In genomic region chr5:149367249-149367971, GRCh38 we compare ENCODE assay signal across 1 cellular context.
TF ChIP-seq lines count a peak whose summit lies in the region.

No MANE protein-coding gene starts in this region.

TF ChIP-seq in K562, 482 proteins besides CTCF, POLR2A, EP300 and RAD21 (continued from another document):
- TF ChIP-seq ZMIZ1 (IDR thresholded peaks at IDR 0.05; ENCODE audit: low read depth in 2 of 2, low read length in 2 of 2): 0 out of 4 replicates have a peak, but pooled peaks of 1 of the 2 experiments have one; percentile 25
- no peak for TF ChIP-seq MED1 (CRISPR knock-in tag; IDR thresholded peaks at IDR 0.05; ENCODE audit: borderline replicate concordance)
- no peak; the same call in 1 of the 2 replicates for TF ChIP-seq KLF13 (tag; IDR thresholded peaks at IDR 0.05; ENCODE audit: borderline replicate concordance, low read depth)
- TF ChIP-seq, protein P1, sequence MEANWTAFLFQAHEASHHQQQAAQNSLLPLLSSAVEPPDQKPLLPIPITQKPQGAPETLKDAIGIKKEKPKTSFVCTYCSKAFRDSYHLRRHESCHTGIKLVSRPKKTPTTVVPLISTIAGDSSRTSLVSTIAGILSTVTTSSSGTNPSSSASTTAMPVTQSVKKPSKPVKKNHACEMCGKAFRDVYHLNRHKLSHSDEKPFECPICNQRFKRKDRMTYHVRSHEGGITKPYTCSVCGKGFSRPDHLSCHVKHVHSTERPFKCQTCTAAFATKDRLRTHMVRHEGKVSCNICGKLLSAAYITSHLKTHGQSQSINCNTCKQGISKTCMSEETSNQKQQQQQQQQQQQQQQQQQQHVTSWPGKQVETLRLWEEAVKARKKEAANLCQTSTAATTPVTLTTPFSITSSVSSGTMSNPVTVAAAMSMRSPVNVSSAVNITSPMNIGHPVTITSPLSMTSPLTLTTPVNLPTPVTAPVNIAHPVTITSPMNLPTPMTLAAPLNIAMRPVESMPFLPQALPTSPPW (CRISPR knock-in tag; IDR thresholded peaks at IDR 0.05): no peak
- TF ChIP-seq ZFPM2 (CRISPR knock-in tag; IDR thresholded peaks at IDR 0.05): no peak
- TF ChIP-seq PHF8 (IDR thresholded peaks at IDR 0.05; ENCODE audit: borderline replicate concordance, low read length): no peak
- TF ChIP-seq, protein P2, sequence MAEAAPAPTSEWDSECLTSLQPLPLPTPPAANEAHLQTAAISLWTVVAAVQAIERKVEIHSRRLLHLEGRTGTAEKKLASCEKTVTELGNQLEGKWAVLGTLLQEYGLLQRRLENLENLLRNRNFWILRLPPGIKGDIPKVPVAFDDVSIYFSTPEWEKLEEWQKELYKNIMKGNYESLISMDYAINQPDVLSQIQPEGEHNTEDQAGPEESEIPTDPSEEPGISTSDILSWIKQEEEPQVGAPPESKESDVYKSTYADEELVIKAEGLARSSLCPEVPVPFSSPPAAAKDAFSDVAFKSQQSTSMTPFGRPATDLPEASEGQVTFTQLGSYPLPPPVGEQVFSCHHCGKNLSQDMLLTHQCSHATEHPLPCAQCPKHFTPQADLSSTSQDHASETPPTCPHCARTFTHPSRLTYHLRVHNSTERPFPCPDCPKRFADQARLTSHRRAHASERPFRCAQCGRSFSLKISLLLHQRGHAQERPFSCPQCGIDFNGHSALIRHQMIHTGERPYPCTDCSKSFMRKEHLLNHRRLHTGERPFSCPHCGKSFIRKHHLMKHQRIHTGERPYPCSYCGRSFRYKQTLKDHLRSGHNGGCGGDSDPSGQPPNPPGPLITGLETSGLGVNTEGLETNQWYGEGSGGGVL (CRISPR knock-in tag; IDR thresholded peaks at IDR 0.05): no peak
- TF ChIP-seq, protein P3, sequence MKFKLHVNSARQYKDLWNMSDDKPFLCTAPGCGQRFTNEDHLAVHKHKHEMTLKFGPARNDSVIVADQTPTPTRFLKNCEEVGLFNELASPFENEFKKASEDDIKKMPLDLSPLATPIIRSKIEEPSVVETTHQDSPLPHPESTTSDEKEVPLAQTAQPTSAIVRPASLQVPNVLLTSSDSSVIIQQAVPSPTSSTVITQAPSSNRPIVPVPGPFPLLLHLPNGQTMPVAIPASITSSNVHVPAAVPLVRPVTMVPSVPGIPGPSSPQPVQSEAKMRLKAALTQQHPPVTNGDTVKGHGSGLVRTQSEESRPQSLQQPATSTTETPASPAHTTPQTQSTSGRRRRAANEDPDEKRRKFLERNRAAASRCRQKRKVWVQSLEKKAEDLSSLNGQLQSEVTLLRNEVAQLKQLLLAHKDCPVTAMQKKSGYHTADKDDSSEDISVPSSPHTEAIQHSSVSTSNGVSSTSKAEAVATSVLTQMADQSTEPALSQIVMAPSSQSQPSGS (CRISPR knock-in tag; IDR thresholded peaks at IDR 0.05): no peak
- TF ChIP-seq GTF2A2 (tag; IDR thresholded peaks at IDR 0.05): no peak
- TF ChIP-seq KLF10 (CRISPR knock-in tag; IDR thresholded peaks at IDR 0.05): no peak
- peak; percentile 57; the same call in 1 of the 2 replicates for TF ChIP-seq JUND (IDR thresholded peaks at IDR 0.05; ENCODE audit: borderline replicate concordance, low read depth, low read length)
- peak; percentile 27; the same call in 1 of the 3 replicates for TF ChIP-seq JUND (tag; IDR thresholded peaks at IDR 0.05; ENCODE audit: borderline replicate concordance, low read depth, low read length)
- no peak for TF ChIP-seq NR4A1 (CRISPR knock-in tag; IDR thresholded peaks at IDR 0.05)
- TF ChIP-seq NR4A1 (tag; IDR thresholded peaks at IDR 0.05): no peak
- no peak for TF ChIP-seq PTTG1 (tag; IDR thresholded peaks at IDR 0.05; ENCODE audit: low read depth)
- no peak for TF ChIP-seq ZNF239 (CRISPR knock-in tag; IDR thresholded peaks at IDR 0.05)
- TF ChIP-seq TCF7L2 (IDR thresholded peaks at IDR 0.05; ENCODE audit: low read depth, low read length): no peak
- no peak for TF ChIP-seq NR2C2 (CRISPR knock-in tag; IDR thresholded peaks at IDR 0.05)
- no peak for TF ChIP-seq NR2C2 (tag; IDR thresholded peaks at IDR 0.05)
- TF ChIP-seq, protein P4, sequence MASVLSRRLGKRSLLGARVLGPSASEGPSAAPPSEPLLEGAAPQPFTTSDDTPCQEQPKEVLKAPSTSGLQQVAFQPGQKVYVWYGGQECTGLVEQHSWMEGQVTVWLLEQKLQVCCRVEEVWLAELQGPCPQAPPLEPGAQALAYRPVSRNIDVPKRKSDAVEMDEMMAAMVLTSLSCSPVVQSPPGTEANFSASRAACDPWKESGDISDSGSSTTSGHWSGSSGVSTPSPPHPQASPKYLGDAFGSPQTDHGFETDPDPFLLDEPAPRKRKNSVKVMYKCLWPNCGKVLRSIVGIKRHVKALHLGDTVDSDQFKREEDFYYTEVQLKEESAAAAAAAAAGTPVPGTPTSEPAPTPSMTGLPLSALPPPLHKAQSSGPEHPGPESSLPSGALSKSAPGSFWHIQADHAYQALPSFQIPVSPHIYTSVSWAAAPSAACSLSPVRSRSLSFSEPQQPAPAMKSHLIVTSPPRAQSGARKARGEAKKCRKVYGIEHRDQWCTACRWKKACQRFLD (CRISPR knock-in tag; IDR thresholded peaks at IDR 0.05): no peak
- TF ChIP-seq ARNT (IDR thresholded peaks at IDR 0.05): no peak
- TF ChIP-seq RB1 (IDR thresholded peaks at IDR 0.05; ENCODE audit: low read depth): no peak; the same call in 1 of the 2 replicates
- no peak for TF ChIP-seq E2F1 (CRISPR knock-in tag; IDR thresholded peaks at IDR 0.05)
- no peak for TF ChIP-seq ZNF384 (IDR thresholded peaks at IDR 0.05; ENCODE audit: low read depth, low read length)
- TF ChIP-seq ZNF511 (CRISPR knock-in tag; IDR thresholded peaks at IDR 0.05): 0 out of 2 replicates have a peak, but pooled peaks have one; percentile 4
- TF ChIP-seq, protein P5, sequence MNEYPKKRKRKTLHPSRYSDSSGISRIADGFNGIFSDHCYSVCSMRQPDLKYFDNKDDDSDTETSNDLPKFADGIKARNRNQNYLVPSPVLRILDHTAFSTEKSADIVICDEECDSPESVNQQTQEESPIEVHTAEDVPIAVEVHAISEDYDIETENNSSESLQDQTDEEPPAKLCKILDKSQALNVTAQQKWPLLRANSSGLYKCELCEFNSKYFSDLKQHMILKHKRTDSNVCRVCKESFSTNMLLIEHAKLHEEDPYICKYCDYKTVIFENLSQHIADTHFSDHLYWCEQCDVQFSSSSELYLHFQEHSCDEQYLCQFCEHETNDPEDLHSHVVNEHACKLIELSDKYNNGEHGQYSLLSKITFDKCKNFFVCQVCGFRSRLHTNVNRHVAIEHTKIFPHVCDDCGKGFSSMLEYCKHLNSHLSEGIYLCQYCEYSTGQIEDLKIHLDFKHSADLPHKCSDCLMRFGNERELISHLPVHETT (CRISPR knock-in tag; conservative IDR thresholded peaks at IDR 0.05 in 1 of 2, IDR thresholded peaks at IDR 0.05 in 1 of 2): no peak
- TF ChIP-seq HINFP (tag; conservative IDR thresholded peaks at IDR 0.05; ENCODE audit: low read depth): no peak
- no peak for TF ChIP-seq ZNF561 (CRISPR knock-in tag; conservative IDR thresholded peaks at IDR 0.05)
- TF ChIP-seq TAF7 (tag; IDR thresholded peaks at IDR 0.05): no peak
- no peak for TF ChIP-seq PPARD (CRISPR knock-in tag; IDR thresholded peaks at IDR 0.05)
- TF ChIP-seq ZNF785 (CRISPR knock-in tag; IDR thresholded peaks at IDR 0.05): no peak
- no peak for TF ChIP-seq SRSF7 (optimal IDR thresholded peaks at IDR 0.05; ENCODE audit: low read depth, low read length)
TF ChIP-seq in K562: peak in this region for 26.
